Comparison of ENCODE assay signal across 8 cellular contexts in genomic region chr20:25195962-25196700, GRCh38. TPM values are rescaled to one million over a fixed set of nuclear protein-coding genes. Genes with fewer than 3 reads are reported as not detected.
DNase-seq lines count a peak whose midpoint lies in the region; ATAC-seq and TF ChIP-seq lines count a peak whose summit lies in the region.

No MANE protein-coding gene starts in this region.

- POLR2A ChIA-PET in activated CD4-positive, alpha-beta memory T cell treated with anti-CD3 and anti-CD28 coated beads, Interleukin-2, amount 10 ng/mL, durations not matched to agents 7 days and 5 days (lab: Charles Lee), result interaction anchor here (0.8 to 4.0 kb wide), 6 partner anchors 28 to 195 kb away, joined by 3 to 22 read pairs (median 4); partner anchors contain the start of genes ABHD12, ACSS1 and PYGB

- peaks cover 3% of the 10 kb centered on the region; the same call in 1 of the 2 replicates for H3K36me3 ChIP-seq in DOHH2 (ENCODE audit: control insufficient read depth, low read length)

- no peaks in the 10 kb centered on the region for H3K27me3 Mint-ChIP-seq in activated CD4-positive, alpha-beta memory T cell treated with anti-CD3 and anti-CD28 coated beads, Interleukin-2, amount 10 ng/mL, durations not matched to agents 7 days and 5 days

- H3K4me3 Mint-ChIP-seq in activated CD4-positive, alpha-beta memory T cell treated with anti-CD3 and anti-CD28 coated beads, Interleukin-2, amount 10 ng/mL, durations not matched to agents 7 days and 5 days, result peak overlapping the region; percentile 88

- peak; percentile 40 for DNase-seq in KBM-7
- DNase-seq in activated CD4-positive, alpha-beta memory T cell treated with anti-CD3 and anti-CD28 coated beads, Interleukin-2, amount 10 ng/mL, durations not matched to agents 7 days and 5 days, result no peak
- no peak for DNase-seq in fibroblast of the aortic adventitia (ENCODE audit: low read depth)
- DNase-seq in omental fat pad (ENCODE audit: low spot score), result no peak
- no peak for DNase-seq in SW 1271 (lab: John Stamatoyannopoulos, UW)
- DNase-seq in GOT3 (lab: John Stamatoyannopoulos, UW), result no peak

- peaks cover 42% of the 10 kb centered on the region for H3K79me2 ChIP-seq in DOHH2 (ENCODE audit: control insufficient read depth, low read length)

- H3K27me3 ChIP-seq in DOHH2 (ENCODE audit: control insufficient read depth, low read length), result peaks cover 12% of the 10 kb centered on the region

- H3K9me3 Mint-ChIP-seq in activated CD4-positive, alpha-beta memory T cell treated with anti-CD3 and anti-CD28 coated beads, Interleukin-2, amount 10 ng/mL, durations not matched to agents 7 days and 5 days, result no peaks in the 10 kb centered on the region

- TF ChIP-seq CTCF in DOHH2 (IDR thresholded peaks at IDR 0.05; ENCODE audit: low read depth, low read length, poor library complexity, severe bottlenecking), result no peak
- TF ChIP-seq CTCF in fibroblast of the aortic adventitia (IDR thresholded peaks at IDR 0.05; ENCODE audit: insufficient read depth, low read length), result no peak
- TF ChIP-seq CTCF in omental fat pad (IDR thresholded peaks at IDR 0.05), result no peak

- no peak overlapping the region for H3K27ac ChIP-seq in DOHH2 (ENCODE audit: low read depth, low read length)

- H3K36me3 Mint-ChIP-seq in activated CD4-positive, alpha-beta memory T cell treated with anti-CD3 and anti-CD28 coated beads, Interleukin-2, amount 10 ng/mL, durations not matched to agents 7 days and 5 days (ENCODE audit: low read depth), result peaks cover 6% of the 10 kb centered on the region

- H3K4me2 ChIP-seq in DOHH2 (ENCODE audit: low read length), result peak overlapping the region; percentile 93

- peaks cover 22% of the 10 kb centered on the region for H3K4me1 ChIP-seq in DOHH2 (ENCODE audit: control insufficient read depth, low read length)

- no peaks in the 10 kb centered on the region for H3K9me3 ChIP-seq in DOHH2 (ENCODE audit: control insufficient read depth, insufficient read depth, low read length)

- ATAC-seq in GM21528 (IDR thresholded peaks at IDR 0.05; ENCODE audit: low FRiP score, unreplicated experiment), result peak; percentile 37
- peak; percentile 41 for ATAC-seq in omental fat pad (ENCODE audit: low FRiP score)

- in situ Hi-C loops in KBM-7 (cut with MboI; ENCODE audit: low pct_unique_long_range_greater_than_20kb, low sequenced_read_pairs), result loop anchor here (25.0 kb wide), 1 partner anchor 209 kb away; the partner anchor contains the start of gene APMAP

- H3F3A ChIP-seq in DOHH2 (ENCODE audit: control insufficient read depth, insufficient read depth), result peaks cover 2% of the 10 kb centered on the region; the same call in 1 of the 2 replicates

- H3K4me3 ChIP-seq in DOHH2 (ENCODE audit: low read length) (peak overlapping the region; percentile 97), fibroblast of the aortic adventitia (ENCODE audit: low read depth, low read length) (peak overlapping the region; percentile 85)

- H3K27ac Mint-ChIP-seq in activated CD4-positive, alpha-beta memory T cell treated with anti-CD3 and anti-CD28 coated beads, Interleukin-2, amount 10 ng/mL, durations not matched to agents 7 days and 5 days, result no peak overlapping the region

- no peaks in the 10 kb centered on the region for H3K9me2 ChIP-seq in DOHH2 (replicated peaks; ENCODE audit: control insufficient read depth, low read length)

- no peaks in the 10 kb centered on the region for H4K20me1 ChIP-seq in DOHH2 (ENCODE audit: control insufficient read depth, insufficient read depth, low read depth, low read length)

- CTCF ChIA-PET in activated CD4-positive, alpha-beta memory T cell treated with anti-CD3 and anti-CD28 coated beads, Interleukin-2, amount 10 ng/mL, durations not matched to agents 7 days and 5 days (lab: Charles Lee), result interaction anchor here (0.9 kb wide), 1 partner anchor 52 kb away, joined by 3 read pairs; the partner anchor contains the start of gene PYGB

- H3K4me1 Mint-ChIP-seq in activated CD4-positive, alpha-beta memory T cell treated with anti-CD3 and anti-CD28 coated beads, Interleukin-2, amount 10 ng/mL, durations not matched to agents 7 days and 5 days, result peaks cover 35% of the 10 kb centered on the region

RNA-seq across cellular contexts. Expression of gene ENTPD6, which starts 0.6 kb away (rescaled TPM):
- 10 to 100 TPM; 47.7 to 48.2 TPM for total RNA-seq in activated CD4-positive, alpha-beta memory T cell treated with anti-CD3 and anti-CD28 coated beads, Interleukin-2, amount 10 ng/mL, durations not matched to agents 7 days and 5 days
- total RNA-seq in fibroblast of the aortic adventitia (ENCODE audit: low replicate concordance) (17.7 and 40.5 TPM in 2 replicates), omental fat pad (10 to 100 TPM; 44.6 to 71.0 (median 60.0) TPM)

RNA-seq across cellular contexts. Expression of gene PYGB, which starts 51.8 kb away (rescaled TPM):
- total RNA-seq in activated CD4-positive, alpha-beta memory T cell treated with anti-CD3 and anti-CD28 coated beads, Interleukin-2, amount 10 ng/mL, durations not matched to agents 7 days and 5 days, result 10 to 100 TPM; 28.4 to 29.8 TPM
- 87.8 and 203 TPM in 2 replicates for total RNA-seq in fibroblast of the aortic adventitia (ENCODE audit: low replicate concordance)
- total RNA-seq in omental fat pad, result 10 to 100 TPM; 63.7 to 94.6 (median 82.4) TPM
